39 cellular contexts compared by ENCODE assay signal in the genomic region with DNA sequence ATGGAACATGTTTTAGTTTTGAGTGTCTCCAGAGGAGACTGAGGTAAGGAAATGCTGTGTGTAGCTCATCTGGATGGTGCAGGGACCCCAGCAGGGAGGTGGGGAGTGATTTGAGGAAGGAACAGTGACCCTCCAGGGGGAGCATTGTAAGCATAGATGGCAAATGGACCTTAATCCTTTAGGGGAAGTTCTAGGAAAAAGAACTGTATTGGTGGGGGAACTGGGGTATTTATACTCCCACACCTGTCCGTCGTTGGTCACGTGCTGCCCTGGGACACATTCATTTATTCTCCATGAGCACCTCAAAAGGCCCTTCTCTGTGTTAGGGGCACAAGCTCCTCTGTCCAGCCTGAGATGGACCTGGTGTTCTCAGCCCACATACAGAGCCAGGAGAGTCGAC.
"Had no signal": no experiment of that assay in that cellular context is flagged by ENCODE, and none has a peak within 500 bp of the region (broad histone marks: within the 10 kb centered on the region; RNA-seq: fewer than 3 reads in every experiment).

No MANE protein-coding gene starts in this region.

- H3K4me3 Mint-ChIP-seq: activated naive CD4-positive, alpha-beta T cell treated with anti-CD3 and anti-CD28 coated beads for 36 hours; activated naive CD4-positive, alpha-beta T cell treated with anti-CD3 and anti-CD28 coated beads, Interleukin-2, amount 10 ng/mL, durations not matched to agents 7 days and 5 days; activated naive CD4-positive, alpha-beta T cell treated with anti-CD3 and anti-CD28 coated beads, Interleukin-2, amount 50 U/mL, for 24 hours; activated naive CD8-positive, alpha-beta T cell; activated naive CD8-positive, alpha-beta T cell treated with anti-CD3 and anti-CD28 coated beads for 36 hours; activated naive CD8-positive, alpha-beta T cell treated with anti-CD3 and anti-CD28 coated beads, Interleukin-2, amount 10 ng/mL, durations not matched to agents 7 days and 5 days; activated naive CD8-positive, alpha-beta T cell treated with anti-CD3 and anti-CD28 coated beads, Interleukin-2, amount 50 U/mL, for 24 hours; activated T-cell treated with anti-CD3 and anti-CD28 coated beads, Interleukin-2, amount 50 U/mL, for 24 hours; activated T-cell treated with anti-CD3 and anti-CD28 coated beads, Interleukin-2, amount 50 U/mL, for 4 hours; activated T-cell treated with anti-CD3 and anti-CD28 coated beads, Interleukin-2, amount 50 U/mL, for 72 hours; activated T-helper 1 cell treated with anti-CD3 and anti-CD28 coated beads, Interleukin-12 subunit alpha, Interleukin-12 subunit beta, Interleukin-2, Interleukin-4 antibody, amounts not matched to agents 30 ng/mL and 10 ng/mL and 1 ng/mL, durations not matched to agents 14 hours and 24 hours and 36 hours; activated T-helper 17 cell treated with anti-CD3 and anti-CD28 coated beads, Interleukin-2, amount 50 U/mL, for 72 hours; brain; central memory CD8-positive, alpha-beta T cell had no signal

- H3K4me1 Mint-ChIP-seq: activated naive CD4-positive, alpha-beta T cell treated with anti-CD3 and anti-CD28 coated beads, Interleukin-2, amount 10 ng/mL, durations not matched to agents 7 days and 5 days; activated naive CD4-positive, alpha-beta T cell treated with anti-CD3 and anti-CD28 coated beads, Interleukin-2, amount 50 U/mL, for 24 hours; activated naive CD8-positive, alpha-beta T cell treated with anti-CD3 and anti-CD28 coated beads for 36 hours; activated naive CD8-positive, alpha-beta T cell treated with anti-CD3 and anti-CD28 coated beads, Interleukin-2, amount 10 ng/mL, durations not matched to agents 7 days and 5 days; activated T-helper 17 cell treated with anti-CD3 and anti-CD28 coated beads, Interleukin-2, amount 50 U/mL, for 72 hours had no signal

- H3K9me3 ChIP-seq: adrenal gland, ascending aorta had no signal

- H3K4me3 ChIP-seq: adrenal gland, ascending aorta, body of pancreas, breast epithelium, cardiac muscle cell had no signal

- H3K27ac Mint-ChIP-seq: activated naive CD4-positive, alpha-beta T cell treated with anti-CD3 and anti-CD28 coated beads for 36 hours; activated naive CD4-positive, alpha-beta T cell treated with anti-CD3 and anti-CD28 coated beads, Interleukin-2, amount 10 ng/mL, durations not matched to agents 7 days and 5 days; activated naive CD4-positive, alpha-beta T cell treated with anti-CD3 and anti-CD28 coated beads, Interleukin-2, amount 50 U/mL, for 24 hours; activated naive CD4-positive, alpha-beta T cell treated with anti-CD3 and anti-CD28 coated beads, Interleukin-2, amount 50 U/mL, for 72 hours; activated naive CD8-positive, alpha-beta T cell; activated naive CD8-positive, alpha-beta T cell treated with anti-CD3 and anti-CD28 coated beads for 36 hours; activated naive CD8-positive, alpha-beta T cell treated with anti-CD3 and anti-CD28 coated beads, Interleukin-2, amount 10 ng/mL, durations not matched to agents 7 days and 5 days; activated naive CD8-positive, alpha-beta T cell treated with anti-CD3 and anti-CD28 coated beads, Interleukin-2, amount 50 U/mL, for 24 hours; activated T-cell treated with anti-CD3 and anti-CD28 coated beads, Interleukin-2, amount 50 U/mL, for 24 hours; activated T-cell treated with anti-CD3 and anti-CD28 coated beads, Interleukin-2, amount 50 U/mL, for 72 hours; activated T-helper 1 cell treated with anti-CD3 and anti-CD28 coated beads, Interleukin-12 subunit alpha, Interleukin-12 subunit beta, Interleukin-2, Interleukin-4 antibody, amounts not matched to agents 30 ng/mL and 10 ng/mL and 1 ng/mL, durations not matched to agents 14 hours and 24 hours and 36 hours; activated T-helper 17 cell treated with anti-CD3 and anti-CD28 coated beads, Interleukin-2, amount 50 U/mL, for 72 hours; activated T-helper 2 cell treated with anti-CD3 and anti-CD28 coated beads, Interferon-gamma antibody, Interleukin-2, Interleukin-4, amounts not matched to agents 10 μg/mL and 5 μg/mL and 100 μg/mL, durations not matched to agents 14 hours and 24 hours and 36 hours; brain had no signal

- H3K9me3 Mint-ChIP-seq: activated naive CD4-positive, alpha-beta T cell treated with anti-CD3 and anti-CD28 coated beads for 36 hours; activated naive CD4-positive, alpha-beta T cell treated with anti-CD3 and anti-CD28 coated beads, Interleukin-2, amount 50 U/mL, for 24 hours; activated naive CD8-positive, alpha-beta T cell treated with anti-CD3 and anti-CD28 coated beads for 36 hours; activated T-cell treated with anti-CD3 and anti-CD28 coated beads, Interleukin-2, amount 50 U/mL, for 24 hours; activated T-cell treated with anti-CD3 and anti-CD28 coated beads, Interleukin-2, amount 50 U/mL, for 4 hours; activated T-helper 17 cell treated with anti-CD3 and anti-CD28 coated beads, Interleukin-2, amount 50 U/mL, for 72 hours; activated T-helper 2 cell treated with anti-CD3 and anti-CD28 coated beads, Interferon-gamma antibody, Interleukin-2, Interleukin-4, amounts not matched to agents 10 μg/mL and 5 μg/mL and 100 μg/mL, durations not matched to agents 14 hours and 24 hours and 36 hours; central memory CD8-positive, alpha-beta T cell had no signal

- H3K27ac ChIP-seq: adrenal gland, ascending aorta, body of pancreas, brain microvascular endothelial cell, breast epithelium, cardiac muscle cell had no signal

- DNase-seq: activated effector memory CD4-positive, alpha-beta T cell treated with anti-CD3 and anti-CD28 coated beads, Interleukin-2, amount 50 U/mL, for 16 hours; activated effector memory CD4-positive, alpha-beta T cell treated with Interleukin-2 at 50 U/mL for 16 hours; activated gamma-delta T cell; activated gamma-delta T cell treated with Interleukin-2 at 50 U/mL for 16 hours; activated naive CD4-positive, alpha-beta T cell; activated naive CD4-positive, alpha-beta T cell treated with anti-CD3 and anti-CD28 coated beads for 36 hours; activated naive CD4-positive, alpha-beta T cell treated with anti-CD3 and anti-CD28 coated beads, Interleukin-2, amount 10 ng/mL, durations not matched to agents 7 days and 5 days; activated naive CD4-positive, alpha-beta T cell treated with anti-CD3 and anti-CD28 coated beads, Interleukin-2, amount 50 U/mL, for 16 hours; activated naive CD4-positive, alpha-beta T cell treated with Interleukin-2 at 50 U/mL for 16 hours; activated naive CD8-positive, alpha-beta T cell treated with anti-CD3 and anti-CD28 coated beads for 36 hours; activated naive CD8-positive, alpha-beta T cell treated with anti-CD3 and anti-CD28 coated beads, Interleukin-2, amount 10 ng/mL, durations not matched to agents 7 days and 5 days; activated naive CD8-positive, alpha-beta T cell treated with anti-CD3 and anti-CD28 coated beads, Interleukin-2, amount 50 U/mL, for 24 hours; activated T-cell treated with anti-CD3 and anti-CD28 coated beads, Interleukin-2, amount 50 U/mL, for 1 hour; activated T-cell treated with anti-CD3 and anti-CD28 coated beads, Interleukin-2, amount 50 U/mL, for 24 hours; activated T-cell treated with anti-CD3 and anti-CD28 coated beads, Interleukin-2, amount 50 U/mL, for 4 hours; activated T-cell treated with anti-CD3 and anti-CD28 coated beads, Interleukin-2, amount 50 U/mL, for 48 hours; activated T-cell treated with anti-CD3 and anti-CD28 coated beads, Interleukin-2, amount 50 U/mL, for 72 hours; adrenal gland; amniotic stem cell; amygdala; anterior cingulate cortex; aorta; body of pancreas; brain microvascular endothelial cell; caudate nucleus; central memory CD4-positive, alpha-beta T cell; cerebellar nuclear complex had no signal

- FAIRE-seq: astrocyte had no signal

- H3K36me3 Mint-ChIP-seq: activated naive CD4-positive, alpha-beta T cell treated with anti-CD3 and anti-CD28 coated beads, Interleukin-2, amount 10 ng/mL, durations not matched to agents 7 days and 5 days; activated naive CD4-positive, alpha-beta T cell treated with anti-CD3 and anti-CD28 coated beads, Interleukin-2, amount 50 U/mL, for 24 hours; activated naive CD8-positive, alpha-beta T cell; activated naive CD8-positive, alpha-beta T cell treated with anti-CD3 and anti-CD28 coated beads for 36 hours; activated naive CD8-positive, alpha-beta T cell treated with anti-CD3 and anti-CD28 coated beads, Interleukin-2, amount 10 ng/mL, durations not matched to agents 7 days and 5 days; brain had no signal

- H3K36me3 ChIP-seq: adrenal gland, ascending aorta, brain microvascular endothelial cell, breast epithelium, cardiac muscle cell had no signal

- ATAC-seq: activated naive CD4-positive, alpha-beta T cell treated with anti-CD3 and anti-CD28 coated beads, Interleukin-2, amount 50 U/mL, for 72 hours; activated naive CD8-positive, alpha-beta T cell treated with anti-CD3 and anti-CD28 coated beads, Interleukin-2, amount 50 U/mL, for 24 hours; activated T-cell treated with anti-CD3 and anti-CD28 coated beads, Interleukin-2, amount 50 U/mL, for 4 hours; activated T-cell treated with anti-CD3 and anti-CD28 coated beads, Interleukin-2, amount 50 U/mL, for 72 hours; activated T-helper 17 cell treated with anti-CD3 and anti-CD28 coated beads, Interleukin-2, amount 50 U/mL, for 72 hours; body of pancreas had no signal

- H3K27me3 Mint-ChIP-seq: activated naive CD4-positive, alpha-beta T cell treated with anti-CD3 and anti-CD28 coated beads, Interleukin-2, amount 50 U/mL, for 24 hours; activated naive CD8-positive, alpha-beta T cell; activated naive CD8-positive, alpha-beta T cell treated with anti-CD3 and anti-CD28 coated beads for 36 hours; activated naive CD8-positive, alpha-beta T cell treated with anti-CD3 and anti-CD28 coated beads, Interleukin-2, amount 10 ng/mL, durations not matched to agents 7 days and 5 days; activated T-helper 17 cell treated with anti-CD3 and anti-CD28 coated beads, Interleukin-2, amount 50 U/mL, for 72 hours; central memory CD8-positive, alpha-beta T cell had no signal

- H3K27me3 ChIP-seq: adrenal gland, ascending aorta, body of pancreas, brain microvascular endothelial cell, breast epithelium, cardiac muscle cell had no signal

- H3K4me1 ChIP-seq: body of pancreas, breast epithelium had no signal
